Comparison of ENCODE assay signal across 2 cellular contexts in the genomic region with DNA sequence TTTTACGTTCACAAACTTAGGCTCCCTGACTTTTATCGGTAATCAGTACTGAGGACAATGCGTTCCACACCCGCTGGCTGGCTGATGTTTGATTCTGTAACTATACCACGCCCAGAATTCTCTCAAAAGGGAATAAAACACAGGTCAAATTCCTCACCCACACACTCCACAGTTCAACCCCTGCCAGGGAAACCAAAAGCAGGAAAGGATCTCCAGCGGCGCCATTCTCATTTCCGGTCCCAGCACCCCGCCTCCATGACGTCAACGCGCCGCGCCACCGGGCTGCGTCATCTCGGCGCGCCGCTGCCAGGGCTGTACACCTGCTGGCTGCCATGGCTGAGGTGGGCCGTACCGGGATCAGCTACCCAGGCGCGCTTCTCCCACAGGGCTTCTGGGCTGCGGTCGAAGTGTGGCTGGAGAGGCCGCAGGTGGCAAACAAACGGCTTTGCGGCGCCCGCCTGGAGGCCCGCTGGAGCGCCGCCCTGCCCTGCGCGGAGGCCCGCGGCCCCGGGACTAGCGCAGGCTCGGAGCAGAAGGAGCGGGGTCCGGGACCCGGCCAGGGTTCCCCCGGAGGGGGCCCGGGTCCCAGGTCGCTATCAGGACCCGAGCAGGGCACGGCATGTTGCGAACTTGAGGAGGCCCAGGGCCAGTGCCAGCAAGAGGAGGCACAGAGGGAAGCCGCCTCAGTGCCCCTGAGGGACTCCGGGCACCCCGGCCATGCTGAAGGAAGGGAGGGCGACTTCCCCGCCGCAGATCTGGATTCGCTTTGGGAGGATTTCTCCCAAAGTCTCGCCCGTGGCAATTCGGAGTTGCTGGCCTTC.
TF ChIP-seq lines count a peak whose summit lies in the region.

A gene (minus strand): TSS at position 233 of the 821 bp plus-strand sequence. CDS start 24,202 bp downstream, outside the sequence.
A gene with protein sequence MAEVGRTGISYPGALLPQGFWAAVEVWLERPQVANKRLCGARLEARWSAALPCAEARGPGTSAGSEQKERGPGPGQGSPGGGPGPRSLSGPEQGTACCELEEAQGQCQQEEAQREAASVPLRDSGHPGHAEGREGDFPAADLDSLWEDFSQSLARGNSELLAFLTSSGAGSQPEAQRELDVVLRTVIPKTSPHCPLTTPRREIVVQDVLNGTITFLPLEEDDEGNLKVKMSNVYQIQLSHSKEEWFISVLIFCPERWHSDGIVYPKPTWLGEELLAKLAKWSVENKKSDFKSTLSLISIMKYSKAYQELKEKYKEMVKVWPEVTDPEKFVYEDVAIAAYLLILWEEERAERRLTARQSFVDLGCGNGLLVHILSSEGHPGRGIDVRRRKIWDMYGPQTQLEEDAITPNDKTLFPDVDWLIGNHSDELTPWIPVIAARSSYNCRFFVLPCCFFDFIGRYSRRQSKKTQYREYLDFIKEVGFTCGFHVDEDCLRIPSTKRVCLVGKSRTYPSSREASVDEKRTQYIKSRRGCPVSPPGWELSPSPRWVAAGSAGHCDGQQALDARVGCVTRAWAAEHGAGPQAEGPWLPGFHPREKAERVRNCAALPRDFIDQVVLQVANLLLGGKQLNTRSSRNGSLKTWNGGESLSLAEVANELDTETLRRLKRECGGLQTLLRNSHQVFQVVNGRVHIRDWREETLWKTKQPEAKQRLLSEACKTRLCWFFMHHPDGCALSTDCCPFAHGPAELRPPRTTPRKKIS (plus strand): TSS at position 287 of the 821 bp plus-strand sequence. CDS start 46 bp downstream, at position 333.

TF ChIP-seq in HEK293, 187 proteins besides CTCF, POLR2A, EP300 and RAD21 (continued from another document and continues in another):
- TF ChIP-seq, protein P1, sequence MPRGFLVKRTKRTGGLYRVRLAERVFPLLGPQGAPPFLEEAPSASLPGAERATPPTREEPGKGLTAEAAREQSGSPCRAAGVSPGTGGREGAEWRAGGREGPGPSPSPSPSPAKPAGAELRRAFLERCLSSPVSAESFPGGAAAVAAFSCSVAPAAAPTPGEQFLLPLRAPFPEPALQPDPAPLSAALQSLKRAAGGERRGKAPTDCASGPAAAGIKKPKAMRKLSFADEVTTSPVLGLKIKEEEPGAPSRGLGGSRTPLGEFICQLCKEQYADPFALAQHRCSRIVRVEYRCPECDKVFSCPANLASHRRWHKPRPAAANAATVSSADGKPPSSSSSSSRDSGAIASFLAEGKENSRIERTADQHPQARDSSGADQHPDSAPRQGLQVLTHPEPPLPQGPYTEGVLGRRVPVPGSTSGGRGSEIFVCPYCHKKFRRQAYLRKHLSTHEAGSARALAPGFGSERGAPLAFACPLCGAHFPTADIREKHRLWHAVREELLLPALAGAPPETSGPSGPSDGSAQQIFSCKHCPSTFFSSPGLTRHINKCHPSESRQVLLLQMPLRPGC (tag by site-specific recombination; IDR thresholded peaks at IDR 0.05), result no peak
- TF ChIP-seq, protein P2, sequence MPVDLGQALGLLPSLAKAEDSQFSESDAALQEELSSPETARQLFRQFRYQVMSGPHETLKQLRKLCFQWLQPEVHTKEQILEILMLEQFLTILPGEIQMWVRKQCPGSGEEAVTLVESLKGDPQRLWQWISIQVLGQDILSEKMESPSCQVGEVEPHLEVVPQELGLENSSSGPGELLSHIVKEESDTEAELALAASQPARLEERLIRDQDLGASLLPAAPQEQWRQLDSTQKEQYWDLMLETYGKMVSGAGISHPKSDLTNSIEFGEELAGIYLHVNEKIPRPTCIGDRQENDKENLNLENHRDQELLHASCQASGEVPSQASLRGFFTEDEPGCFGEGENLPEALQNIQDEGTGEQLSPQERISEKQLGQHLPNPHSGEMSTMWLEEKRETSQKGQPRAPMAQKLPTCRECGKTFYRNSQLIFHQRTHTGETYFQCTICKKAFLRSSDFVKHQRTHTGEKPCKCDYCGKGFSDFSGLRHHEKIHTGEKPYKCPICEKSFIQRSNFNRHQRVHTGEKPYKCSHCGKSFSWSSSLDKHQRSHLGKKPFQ (tag by site-specific recombination; IDR thresholded peaks at IDR 0.05), result no peak
- TF ChIP-seq, protein P3, sequence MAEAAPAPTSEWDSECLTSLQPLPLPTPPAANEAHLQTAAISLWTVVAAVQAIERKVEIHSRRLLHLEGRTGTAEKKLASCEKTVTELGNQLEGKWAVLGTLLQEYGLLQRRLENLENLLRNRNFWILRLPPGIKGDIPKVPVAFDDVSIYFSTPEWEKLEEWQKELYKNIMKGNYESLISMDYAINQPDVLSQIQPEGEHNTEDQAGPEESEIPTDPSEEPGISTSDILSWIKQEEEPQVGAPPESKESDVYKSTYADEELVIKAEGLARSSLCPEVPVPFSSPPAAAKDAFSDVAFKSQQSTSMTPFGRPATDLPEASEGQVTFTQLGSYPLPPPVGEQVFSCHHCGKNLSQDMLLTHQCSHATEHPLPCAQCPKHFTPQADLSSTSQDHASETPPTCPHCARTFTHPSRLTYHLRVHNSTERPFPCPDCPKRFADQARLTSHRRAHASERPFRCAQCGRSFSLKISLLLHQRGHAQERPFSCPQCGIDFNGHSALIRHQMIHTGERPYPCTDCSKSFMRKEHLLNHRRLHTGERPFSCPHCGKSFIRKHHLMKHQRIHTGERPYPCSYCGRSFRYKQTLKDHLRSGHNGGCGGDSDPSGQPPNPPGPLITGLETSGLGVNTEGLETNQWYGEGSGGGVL (tag by site-specific recombination; IDR thresholded peaks at IDR 0.05), result no peak
- TF ChIP-seq ZIC2 (tag by site-specific recombination; IDR thresholded peaks at IDR 0.05) (peak; percentile 57), GLIS2 (tag by site-specific recombination; IDR thresholded peaks at IDR 0.05) (peak; percentile 53; the same call in 1 of the 2 replicates), ZNF404 (tag by site-specific recombination; IDR thresholded peaks at IDR 0.05) (no peak), ZBTB21 (tag by site-specific recombination; IDR thresholded peaks at IDR 0.05) (peak; percentile 94), ZNF114 (tag by site-specific recombination; IDR thresholded peaks at IDR 0.05) (no peak), ZNF792 (tag by site-specific recombination; IDR thresholded peaks at IDR 0.05) (no peak), ZNF214 (tag by site-specific recombination; IDR thresholded peaks at IDR 0.05; ENCODE audit: borderline replicate concordance) (no peak), ZBTB8A (tag by site-specific recombination; IDR thresholded peaks at IDR 0.05) (no peak), ZFHX2 (tag by site-specific recombination; conservative IDR thresholded peaks at IDR 0.05) (peak; percentile 68), ZNF555 (tag by site-specific recombination; conservative IDR thresholded peaks at IDR 0.05) (no peak), ZBTB20 (tag by site-specific recombination; IDR thresholded peaks at IDR 0.05) (peak; percentile 80)
- TF ChIP-seq, protein P4, sequence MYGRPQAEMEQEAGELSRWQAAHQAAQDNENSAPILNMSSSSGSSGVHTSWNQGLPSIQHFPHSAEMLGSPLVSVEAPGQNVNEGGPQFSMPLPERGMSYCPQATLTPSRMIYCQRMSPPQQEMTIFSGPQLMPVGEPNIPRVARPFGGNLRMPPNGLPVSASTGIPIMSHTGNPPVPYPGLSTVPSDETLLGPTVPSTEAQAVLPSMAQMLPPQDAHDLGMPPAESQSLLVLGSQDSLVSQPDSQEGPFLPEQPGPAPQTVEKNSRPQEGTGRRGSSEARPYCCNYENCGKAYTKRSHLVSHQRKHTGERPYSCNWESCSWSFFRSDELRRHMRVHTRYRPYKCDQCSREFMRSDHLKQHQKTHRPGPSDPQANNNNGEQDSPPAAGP (tag by site-specific recombination; IDR thresholded peaks at IDR 0.05), result peak; percentile 72

TF ChIP-seq in SK-N-SH, 30 proteins besides CTCF, POLR2A, EP300 and RAD21 (continued from another document):
- TF ChIP-seq RXRA (IDR thresholded peaks at IDR 0.05; ENCODE audit: borderline replicate concordance, low read depth), result no peak
- peak; percentile 22; the same call in 1 of the 2 replicates for TF ChIP-seq TCF12 (IDR thresholded peaks at IDR 0.05)
- peak; percentile 69 for TF ChIP-seq CHD2 (IDR thresholded peaks at IDR 0.05; ENCODE audit: low read length, partially characterized antibody)
- TF ChIP-seq POLR2AphosphoS5 (IDR thresholded peaks at IDR 0.05; ENCODE audit: low read depth, low read length), result peak; percentile 86
- peak; percentile 89 for TF ChIP-seq YY1 (IDR thresholded peaks at IDR 0.05; ENCODE audit: low read depth)
- 0 out of 2 replicates have a peak, but pooled peaks have one; percentile 45 for TF ChIP-seq RCOR1 (IDR thresholded peaks at IDR 0.05; ENCODE audit: low read length)
- TF ChIP-seq, protein P5, sequence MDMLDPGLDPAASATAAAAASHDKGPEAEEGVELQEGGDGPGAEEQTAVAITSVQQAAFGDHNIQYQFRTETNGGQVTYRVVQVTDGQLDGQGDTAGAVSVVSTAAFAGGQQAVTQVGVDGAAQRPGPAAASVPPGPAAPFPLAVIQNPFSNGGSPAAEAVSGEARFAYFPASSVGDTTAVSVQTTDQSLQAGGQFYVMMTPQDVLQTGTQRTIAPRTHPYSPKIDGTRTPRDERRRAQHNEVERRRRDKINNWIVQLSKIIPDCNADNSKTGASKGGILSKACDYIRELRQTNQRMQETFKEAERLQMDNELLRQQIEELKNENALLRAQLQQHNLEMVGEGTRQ (IDR thresholded peaks at IDR 0.05; ENCODE audit: borderline replicate concordance, low read depth, low read length), result no peak
